Comparison of ENCODE assay signal across 1 cellular context in genomic region chr20:23662276-23662870, GRCh38.
TF ChIP-seq lines count a peak whose summit lies in the region.

No MANE protein-coding gene starts in this region.

TF ChIP-seq in HepG2, 621 proteins besides CTCF, POLR2A, EP300 and RAD21 (continued from another document):
- TF ChIP-seq PRDM10 (CRISPR knock-in tag; IDR thresholded peaks at IDR 0.05; ENCODE audit: low read depth) (no peak), ZNF44 (CRISPR knock-in tag; IDR thresholded peaks at IDR 0.05) (no peak), TFDP2 (CRISPR knock-in tag; IDR thresholded peaks at IDR 0.05) (no peak), ETV5 (CRISPR knock-in tag; IDR thresholded peaks at IDR 0.05; ENCODE audit: borderline replicate concordance) (no peak), ZNF207 (IDR thresholded peaks at IDR 0.05; ENCODE audit: borderline replicate concordance) (no peak), SOX13 (IDR thresholded peaks at IDR 0.05) (no peak), SOX13 (CRISPR knock-in tag; conservative IDR thresholded peaks at IDR 0.05 in 1 of 2, IDR thresholded peaks at IDR 0.05 in 1 of 2) (no peak), ZNF17 (CRISPR knock-in tag; IDR thresholded peaks at IDR 0.05) (no peak), POLR2G (IDR thresholded peaks at IDR 0.05; ENCODE audit: low read depth, low read length) (peak; percentile 21; the same call in 1 of the 2 replicates), TERF1 (CRISPR knock-in tag; IDR thresholded peaks at IDR 0.05) (0 out of 2 replicates have a peak, but pooled peaks have one; percentile 39), TEF (CRISPR knock-in tag; IDR thresholded peaks at IDR 0.05) (no peak), ZNF337 (CRISPR knock-in tag; IDR thresholded peaks at IDR 0.05; ENCODE audit: borderline replicate concordance, low read depth) (no peak), ZNF879 (CRISPR knock-in tag; IDR thresholded peaks at IDR 0.05) (no peak), MLX (CRISPR knock-in tag; IDR thresholded peaks at IDR 0.05) (no peak), NFAT5 (CRISPR knock-in tag; IDR thresholded peaks at IDR 0.05) (no peak), ELF3 (CRISPR knock-in tag; IDR thresholded peaks at IDR 0.05) (no peak), CBX1 (IDR thresholded peaks at IDR 0.05; ENCODE audit: low read depth) (no peak), AFF4 (CRISPR knock-in tag; IDR thresholded peaks at IDR 0.05) (no peak), SIX1 (CRISPR knock-in tag; IDR thresholded peaks at IDR 0.05; ENCODE audit: borderline replicate concordance) (no peak), CCDC6 (CRISPR knock-in tag; IDR thresholded peaks at IDR 0.05) (no peak), HOXA9 (CRISPR knock-in tag; IDR thresholded peaks at IDR 0.05; ENCODE audit: borderline replicate concordance) (no peak), HIVEP1 (CRISPR knock-in tag; IDR thresholded peaks at IDR 0.05) (no peak), BCLAF1 (IDR thresholded peaks at IDR 0.05) (no peak), NFE2 (CRISPR knock-in tag; IDR thresholded peaks at IDR 0.05) (no peak), ZSCAN31 (CRISPR knock-in tag; IDR thresholded peaks at IDR 0.05; ENCODE audit: low read depth) (no peak), ZNF276 (CRISPR knock-in tag; IDR thresholded peaks at IDR 0.05; ENCODE audit: low read depth) (no peak)
